1 cellular context compared by ENCODE assay signal in genomic region chr20:37390891-37391525, GRCh38.
TF ChIP-seq lines count a peak whose summit lies in the region.

No MANE protein-coding gene starts in this region.

TF ChIP-seq in H1, 55 proteins besides CTCF, POLR2A, EP300 and RAD21:
- TF ChIP-seq EGR1 (IDR thresholded peaks at IDR 0.05; ENCODE audit: borderline replicate concordance, low read depth, low read length), result no peak
- no peak for TF ChIP-seq TEAD4 (IDR thresholded peaks at IDR 0.05; ENCODE audit: low read depth, low read length)
TF ChIP-seq in H1: peak in this region for 0.
